In genomic region chr4:99949034-99949998, GRCh38 we compare ENCODE assay signal across 1 cellular context.
TF ChIP-seq lines count a peak whose summit lies in the region.

No MANE protein-coding gene starts in this region.

TF ChIP-seq in HepG2, 621 proteins besides CTCF, POLR2A, EP300 and RAD21 (continued from another document and continues in another):
- TF ChIP-seq SRY (CRISPR knock-in tag; IDR thresholded peaks at IDR 0.05) (no peak; the same call in 1 of the 2 replicates), HOMEZ (CRISPR knock-in tag; IDR thresholded peaks at IDR 0.05; ENCODE audit: low read depth) (no peak), HIVEP1 (CRISPR knock-in tag; IDR thresholded peaks at IDR 0.05) (no peak), SRSF4 (IDR thresholded peaks at IDR 0.05; ENCODE audit: low read depth, low read length, poor library complexity, severe bottlenecking) (no peak), GPN1 (CRISPR knock-in tag; IDR thresholded peaks at IDR 0.05; ENCODE audit: borderline replicate concordance) (no peak), IRF9 (CRISPR knock-in tag; IDR thresholded peaks at IDR 0.05; ENCODE audit: borderline replicate concordance) (no peak), FOSL2 (CRISPR knock-in tag; IDR thresholded peaks at IDR 0.05) (no peak; the same call in 1 of the 2 replicates), ZNF383 (CRISPR knock-in tag; IDR thresholded peaks at IDR 0.05; ENCODE audit: borderline replicate concordance) (no peak), KLF12 (CRISPR knock-in tag; IDR thresholded peaks at IDR 0.05; ENCODE audit: borderline replicate concordance) (no peak), ZNF841 (CRISPR knock-in tag; IDR thresholded peaks at IDR 0.05; ENCODE audit: borderline replicate concordance) (no peak), RAD51 (IDR thresholded peaks at IDR 0.05; ENCODE audit: borderline replicate concordance) (no peak), ARNT2 (CRISPR knock-in tag; IDR thresholded peaks at IDR 0.05; ENCODE audit: low read depth) (peak; percentile 46; the same call in 1 of the 2 replicates), FIP1L1 (IDR thresholded peaks at IDR 0.05; ENCODE audit: borderline replicate concordance, insufficient read depth, low read depth, low read length) (no peak), ZNF343 (CRISPR knock-in tag; IDR thresholded peaks at IDR 0.05) (no peak), PCBP2 (optimal IDR thresholded peaks at IDR 0.05; ENCODE audit: low read depth, low read length, poor library complexity, severe bottlenecking) (no peak), ZNF256 (CRISPR knock-in tag; conservative IDR thresholded peaks at IDR 0.05) (no peak), ZMYM4 (CRISPR knock-in tag; IDR thresholded peaks at IDR 0.05) (0 out of 2 replicates have a peak, but pooled peaks have one; percentile 48), HOXA3 (CRISPR knock-in tag; IDR thresholded peaks at IDR 0.05) (no peak), ZNF430 (CRISPR knock-in tag; IDR thresholded peaks at IDR 0.05) (no peak), MYPOP (CRISPR knock-in tag; IDR thresholded peaks at IDR 0.05) (peak; percentile 43), ZSCAN29 (CRISPR knock-in tag; conservative IDR thresholded peaks at IDR 0.05) (peak; percentile 41; the same call in 1 of the 2 replicates), RELA (CRISPR knock-in tag; IDR thresholded peaks at IDR 0.05) (no peak), ZNF672 (CRISPR knock-in tag; IDR thresholded peaks at IDR 0.05) (no peak), E2F5 (CRISPR knock-in tag; conservative IDR thresholded peaks at IDR 0.05) (no peak), SKI (IDR thresholded peaks at IDR 0.05; ENCODE audit: partially characterized antibody) (no peak), ZNF569 (CRISPR knock-in tag; IDR thresholded peaks at IDR 0.05; ENCODE audit: borderline replicate concordance) (no peak), HNRNPL (IDR thresholded peaks at IDR 0.05; ENCODE audit: low read depth, low read length) (no peak), GATAD2A (CRISPR knock-in tag; IDR thresholded peaks at IDR 0.05) (peak; percentile 69), BHLHE40 (IDR thresholded peaks at IDR 0.05; ENCODE audit: low read length) (no peak), CENPT (CRISPR knock-in tag; IDR thresholded peaks at IDR 0.05; ENCODE audit: low read depth) (no peak), BCL6 (CRISPR knock-in tag; IDR thresholded peaks at IDR 0.05) (no peak), CHD2 (IDR thresholded peaks at IDR 0.05; ENCODE audit: low read depth, low read length) (no peak; the same call in 1 of the 2 replicates), CSRNP1 (CRISPR knock-in tag; IDR thresholded peaks at IDR 0.05) (peak; percentile 16; the same call in 1 of the 2 replicates), ZNF567 (CRISPR knock-in tag; IDR thresholded peaks at IDR 0.05; ENCODE audit: borderline replicate concordance) (no peak), SRF (IDR thresholded peaks at IDR 0.05; ENCODE audit: low read depth, low read length) (no peak), ZNF468 (CRISPR knock-in tag; IDR thresholded peaks at IDR 0.05) (no peak), FLYWCH1 (CRISPR knock-in tag; IDR thresholded peaks at IDR 0.05) (no peak), ZNF354B (CRISPR knock-in tag; IDR thresholded peaks at IDR 0.05) (no peak), RNF219 (CRISPR knock-in tag; IDR thresholded peaks at IDR 0.05) (no peak), SOX13 (IDR thresholded peaks at IDR 0.05) (no peak), SOX13 (CRISPR knock-in tag; conservative IDR thresholded peaks at IDR 0.05 in 1 of 2, IDR thresholded peaks at IDR 0.05 in 1 of 2) (0 out of 4 replicates have a peak, but pooled peaks of 1 of the 2 experiments have one; percentile 15), MLX (CRISPR knock-in tag; IDR thresholded peaks at IDR 0.05) (no peak), CBFB (CRISPR knock-in tag; IDR thresholded peaks at IDR 0.05) (no peak), IKZF1 (IDR thresholded peaks at IDR 0.05) (no peak), ZFP36 (IDR thresholded peaks at IDR 0.05; ENCODE audit: borderline replicate concordance, low read depth, low read length, partially characterized antibody) (no peak), EZH2 (conservative IDR thresholded peaks at IDR 0.05; ENCODE audit: low read depth, low read length) (no peak), BRCA1 (CRISPR knock-in tag; IDR thresholded peaks at IDR 0.05) (no peak), ZMYM3 (CRISPR knock-in tag; IDR thresholded peaks at IDR 0.05) (no peak), REXO4 (CRISPR knock-in tag; IDR thresholded peaks at IDR 0.05; ENCODE audit: borderline replicate concordance) (no peak), MEIS2 (CRISPR knock-in tag; IDR thresholded peaks at IDR 0.05) (peak; percentile 26; the same call in 1 of the 2 replicates), ATF6 (CRISPR knock-in tag; conservative IDR thresholded peaks at IDR 0.05) (no peak), PRDM10 (CRISPR knock-in tag; IDR thresholded peaks at IDR 0.05; ENCODE audit: low read depth) (no peak), TCF12 (IDR thresholded peaks at IDR 0.05) (no peak), TCF12 (CRISPR knock-in tag; IDR thresholded peaks at IDR 0.05) (no peak), NONO (IDR thresholded peaks at IDR 0.05) (no peak), NONO (CRISPR knock-in tag; conservative IDR thresholded peaks at IDR 0.05) (peak; percentile 70), BRD4 (CRISPR knock-in tag; IDR thresholded peaks at IDR 0.05) (no peak), ETV5 (CRISPR knock-in tag; IDR thresholded peaks at IDR 0.05; ENCODE audit: borderline replicate concordance) (no peak), ARID2 (CRISPR knock-in tag; IDR thresholded peaks at IDR 0.05; ENCODE audit: borderline replicate concordance) (no peak), ZFP62 (CRISPR knock-in tag; IDR thresholded peaks at IDR 0.05) (no peak)
